Comparison of ENCODE assay signal across 1 cellular context in the genomic region with DNA sequence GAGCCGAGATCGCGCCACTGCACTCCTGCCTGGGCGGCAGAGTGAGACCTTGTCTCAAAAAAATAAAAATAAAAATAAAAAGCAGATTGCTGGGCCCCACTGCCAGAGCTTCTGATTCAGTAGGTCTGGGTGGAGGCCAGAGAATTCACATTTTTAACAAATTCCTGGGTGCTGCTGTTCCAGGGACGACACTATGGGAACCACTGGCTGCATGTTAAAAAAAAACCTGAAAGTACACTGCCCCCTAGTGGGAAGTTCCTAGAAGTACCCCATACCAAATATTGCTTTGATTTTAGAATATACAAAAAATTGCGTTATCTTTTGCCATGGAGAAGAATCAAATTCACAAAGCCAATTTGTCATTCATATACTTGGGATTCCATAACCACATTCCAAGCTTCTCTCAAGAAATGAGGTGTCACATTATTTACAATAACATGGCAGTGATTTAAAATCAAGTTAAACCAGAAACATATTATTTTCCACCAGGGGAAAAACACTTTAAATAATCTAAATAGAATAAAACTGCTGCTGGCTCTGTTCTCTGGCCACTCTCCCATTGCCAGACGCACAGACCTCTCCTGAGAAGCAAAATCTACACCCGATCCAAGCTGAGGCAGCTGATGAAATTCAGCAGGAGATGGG.
TF ChIP-seq lines count a peak whose summit lies in the region.

No MANE protein-coding gene starts in this region.

TF ChIP-seq in HepG2, 621 proteins besides CTCF, POLR2A, EP300 and RAD21:
- TF ChIP-seq STAG1 (CRISPR knock-in tag; IDR thresholded peaks at IDR 0.05) (peak; percentile 82), SMC3 (IDR thresholded peaks at IDR 0.05; ENCODE audit: low read length) (peak; percentile 85), KAT2B (IDR thresholded peaks at IDR 0.05; ENCODE audit: borderline replicate concordance, low read depth, low read length) (no peak), GATAD2A (CRISPR knock-in tag; IDR thresholded peaks at IDR 0.05) (peak; percentile 18; the same call in 1 of the 2 replicates)
